Comparison of ENCODE assay signal across 8 cellular contexts in the genomic region with DNA sequence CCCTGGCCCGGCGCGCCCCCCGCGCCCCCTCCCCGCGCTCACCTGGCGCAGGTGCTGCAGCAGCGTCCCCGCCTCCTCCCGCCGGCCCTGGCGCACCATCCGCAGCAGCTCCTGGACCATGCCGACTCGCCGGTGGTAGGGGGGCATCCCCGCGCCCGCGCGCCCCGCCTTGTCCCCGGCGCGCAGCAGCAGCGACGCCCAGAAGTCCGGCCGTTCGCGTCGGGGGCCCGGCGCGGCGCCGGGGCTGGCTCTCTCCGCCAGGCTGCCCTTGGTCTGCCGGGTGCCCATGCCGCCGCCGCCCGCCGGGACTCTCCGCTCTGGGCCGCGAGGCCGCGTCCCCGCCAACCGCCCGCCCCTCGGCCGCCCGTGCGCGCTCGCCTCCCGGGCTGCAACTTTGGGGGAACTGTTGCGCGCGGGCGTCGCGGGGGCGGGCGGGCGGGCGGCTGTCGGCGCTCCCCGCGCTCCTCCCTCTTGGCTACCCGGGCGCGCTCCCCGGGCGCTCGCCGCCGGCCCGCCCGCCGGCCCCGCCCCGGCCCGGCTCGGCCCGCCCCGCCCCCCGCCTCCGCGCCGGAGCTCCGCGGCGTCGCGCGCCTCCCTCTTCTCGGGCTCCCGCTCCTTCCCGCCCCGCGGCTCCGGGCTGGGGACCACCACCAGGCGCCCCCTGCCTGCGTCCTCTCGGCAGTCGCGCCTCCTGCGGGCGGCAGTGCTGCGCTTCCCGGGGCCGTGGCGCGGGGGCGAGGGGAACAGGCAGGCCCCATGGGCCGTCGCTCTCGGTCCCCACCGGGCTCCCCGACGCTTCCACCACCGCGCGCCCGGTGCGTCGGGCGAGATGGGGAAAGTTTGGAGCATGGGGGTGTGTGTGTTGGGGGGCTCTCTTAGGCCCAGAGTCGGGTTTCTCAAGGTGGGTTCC. TPM values are rescaled to one million over a fixed set of nuclear protein-coding genes. Genes with fewer than 3 reads are reported as not detected.
DNase-seq lines count a peak whose midpoint lies in the region; ATAC-seq and TF ChIP-seq lines count a peak whose summit lies in the region.

A gene with protein sequence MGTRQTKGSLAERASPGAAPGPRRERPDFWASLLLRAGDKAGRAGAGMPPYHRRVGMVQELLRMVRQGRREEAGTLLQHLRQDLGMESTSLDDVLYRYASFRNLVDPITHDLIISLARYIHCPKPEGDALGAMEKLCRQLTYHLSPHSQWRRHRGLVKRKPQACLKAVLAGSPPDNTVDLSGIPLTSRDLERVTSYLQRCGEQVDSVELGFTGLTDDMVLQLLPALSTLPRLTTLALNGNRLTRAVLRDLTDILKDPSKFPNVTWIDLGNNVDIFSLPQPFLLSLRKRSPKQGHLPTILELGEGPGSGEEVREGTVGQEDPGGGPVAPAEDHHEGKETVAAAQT (minus strand): TSS at position 491 of the 910 bp plus-strand sequence. CDS start 203 bp downstream, at position 288.

- ATAC-seq in RWPE2 (ENCODE audit: low read depth) (peak; percentile 57), left cardiac atrium (peak; percentile 88 to 93), aorta (ENCODE audit: low FRiP score) (peak; percentile 76)
- peak; percentile 87 to 92 for ATAC-seq in activated naive CD4-positive, alpha-beta T cell treated with anti-CD3 and anti-CD28 coated beads, Interleukin-2, amount 50 U/mL, for 72 hours

- H3K27ac Mint-ChIP-seq in activated naive CD4-positive, alpha-beta T cell treated with anti-CD3 and anti-CD28 coated beads, Interleukin-2, amount 50 U/mL, for 72 hours: no peak within 1 kb of the TSS

- H3K36me3 Mint-ChIP-seq in activated naive CD4-positive, alpha-beta T cell treated with anti-CD3 and anti-CD28 coated beads, Interleukin-2, amount 50 U/mL, for 72 hours: no peaks in the 10 kb centered on the region

- intact Hi-C loops in left cardiac atrium (cut with DNase I) (no loop called here), aorta (cut with DNase I) (no loop called here)

- H3K36me3 ChIP-seq in RWPE2 (ENCODE audit: low read depth) (no peaks in the 10 kb centered on the region), aorta (ENCODE audit: control insufficient read depth in 1 of 2, insufficient read depth in 2 of 2, low read length in 1 of 2) (no peaks in the 10 kb centered on the region)

- no peaks in the 10 kb centered on the region for H3K9me3 Mint-ChIP-seq in activated naive CD4-positive, alpha-beta T cell treated with anti-CD3 and anti-CD28 coated beads, Interleukin-2, amount 50 U/mL, for 72 hours

- DNase-seq in CD1c-positive myeloid dendritic cell (ENCODE audit: extremely low spot score) (peak; percentile 70), HCEC 1CT (peak; percentile 47), RWPE2 (ENCODE audit: low spot score) (no peak), left cardiac atrium (peak; percentile 43), putamen (ENCODE audit: low spot score) (peak; percentile 47), aorta (peak; percentile 64 to 86), cerebellar nuclear complex (lab: John Stamatoyannopoulos, UW) (no peak)
- DNase-seq in activated naive CD4-positive, alpha-beta T cell treated with anti-CD3 and anti-CD28 coated beads, Interleukin-2, amount 50 U/mL, for 72 hours (ENCODE audit: low spot score in 2 of 2): peak in 1 of 2 donors; percentile 57

- H3K27ac ChIP-seq in RWPE2 (ENCODE audit: poor library complexity, severe bottlenecking) (no peak within 1 kb of the TSS), aorta (ENCODE audit: low read depth in 1 of 2, low read length in 2 of 2) (no peak within 1 kb of the TSS)

- no peaks in the 10 kb centered on the region for H3K27me3 ChIP-seq in RWPE2 (ENCODE audit: insufficient read depth, poor library complexity, severe bottlenecking)
- no peaks in the 10 kb centered on the region for H3K27me3 ChIP-seq in aorta (ENCODE audit: control insufficient read depth in 1 of 2, insufficient read depth in 2 of 2, low read length in 1 of 2)

- H3K4me1 ChIP-seq in RWPE2 (ENCODE audit: insufficient read depth, poor library complexity, severe bottlenecking): peaks cover under 1% of the 10 kb centered on the region
- no peaks in the 10 kb centered on the region for H3K4me1 ChIP-seq in aorta (ENCODE audit: control insufficient read depth in 1 of 2, insufficient read depth in 2 of 2, low read length in 2 of 2)

- H3K9me3 ChIP-seq in RWPE2 (ENCODE audit: severe bottlenecking) (no peaks in the 10 kb centered on the region), aorta (ENCODE audit: control insufficient read depth, low read length) (no peaks in the 10 kb centered on the region)

- 1% methylated on average over 60 to 134 of the region's 134 CpGs for WGBS in aorta, 2 donors

- peak; percentile 14 for TF ChIP-seq CTCF in RWPE2 (IDR thresholded peaks at IDR 0.05; ENCODE audit: poor library complexity, severe bottlenecking)

- H3K4me3 ChIP-seq in RWPE2 (ENCODE audit: severe bottlenecking) (peak within 1 kb of the TSS; percentile 51), aorta (ENCODE audit: low read length in 2 of 2) (peak within 1 kb of the TSS; percentile 67 to 92)

RNA-seq across cellular contexts. Expression of the gene that starts here (rescaled TPM):
- 1 to 10 TPM in 1 of 2 donors, under 1 TPM in 1; 0.41 to 1.4 TPM for total RNA-seq in activated naive CD4-positive, alpha-beta T cell treated with anti-CD3 and anti-CD28 coated beads, Interleukin-2, amount 50 U/mL, for 72 hours
- total RNA-seq in left cardiac atrium (under 1 TPM; 0.60 to 0.91 TPM), aorta (1 to 10 TPM; 2.4 to 4.8 TPM)
- 10 to 100 TPM in 1 of 2 donors, 1 to 10 TPM in 1; 3.9 to 14.1 TPM for polyA plus RNA-seq in aorta

Comparison
In these comparisons a context has a peak if more than half of its experiments do, and no peak if none do; other contexts are left out.
1. Peak in DNase-seq and ATAC-seq in left cardiac atrium; RNA of the gene not detected or under 1 TPM.
2. DNase-seq: peak in CD1c-positive myeloid dendritic cell (single experiment), HCEC 1CT (single experiment), putamen (single experiment) and aorta (2 of 2); none in RWPE2 (single experiment) and cerebellar nuclear complex (0 of 2).
3. Peak in every context shown above with its lines, with median percentiles within 50 percentile points of each other: ATAC-seq.